ENCODE assay signal across 8 cellular contexts in the genomic region with DNA sequence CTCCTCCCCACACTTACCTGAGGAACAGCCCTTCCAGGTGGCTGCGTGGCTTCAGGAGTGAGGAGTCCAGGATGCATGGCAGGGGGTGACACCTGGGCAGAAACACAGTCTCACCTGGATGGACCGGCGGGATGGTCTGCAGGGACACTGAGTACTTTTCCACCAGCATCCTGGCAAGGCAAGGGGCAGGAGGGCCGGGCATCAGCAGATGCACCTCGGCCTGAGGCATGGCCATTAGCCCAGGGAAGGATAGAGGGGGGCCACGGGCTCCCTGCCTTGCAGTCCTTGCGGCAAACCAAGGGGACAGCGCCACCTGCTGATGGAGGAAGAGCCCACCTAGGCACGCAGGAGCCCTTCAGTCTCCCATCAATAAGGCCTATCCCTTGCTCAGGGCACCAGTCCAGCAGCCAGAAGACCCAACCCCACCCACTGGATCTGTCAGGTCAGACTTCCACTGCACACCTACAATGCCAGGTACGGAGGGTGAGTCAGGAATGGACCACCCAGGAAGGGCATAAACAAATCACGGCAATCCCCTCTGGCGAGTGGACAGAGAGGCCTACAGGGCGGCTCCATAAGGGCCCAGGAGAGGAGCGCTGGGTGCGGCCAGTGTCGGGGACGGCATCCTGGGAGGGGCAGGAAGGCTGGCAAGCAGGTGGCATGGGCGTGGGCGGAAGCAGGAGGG. TPM values are rescaled to one million over a fixed set of nuclear protein-coding genes. Genes with fewer than 3 reads are reported as not detected.
A peak's percentile ranks its signal among the peaks of the same experiment; 100 is the strongest.
DNase-seq lines count a peak whose midpoint lies in the region; ATAC-seq and TF ChIP-seq lines count a peak whose summit lies in the region.

No MANE protein-coding gene starts in this region.

- H3K4me3 ChIP-seq in WERI-Rb-1 (ENCODE audit: low read depth, low read length) (no peak overlapping the region), brain microvascular endothelial cell (ENCODE audit: low read depth, low read length) (no peak overlapping the region)

- peak; percentile 98 for TF ChIP-seq CTCF in WERI-Rb-1 (IDR thresholded peaks at IDR 0.05; ENCODE audit: low read depth, low read length)
- TF ChIP-seq CTCF in brain microvascular endothelial cell (IDR thresholded peaks at IDR 0.05; ENCODE audit: low read depth, low read length, missing control alignments) = peak; percentile 95

- H3K27ac ChIP-seq in WERI-Rb-1 (no peak overlapping the region), brain microvascular endothelial cell (no peak overlapping the region)

- H3K36me3 ChIP-seq in WERI-Rb-1 = no peaks in the 10 kb centered on the region
- H3K36me3 ChIP-seq in brain microvascular endothelial cell (replicated peaks) = no peaks in the 10 kb centered on the region

- H3K9me3 ChIP-seq in WERI-Rb-1 (ENCODE audit: severe bottlenecking) = no peaks in the 10 kb centered on the region

- H3K9me3 Mint-ChIP-seq in immature natural killer cell = no peaks in the 10 kb centered on the region

- no peaks in the 10 kb centered on the region for H3K36me3 Mint-ChIP-seq in immature natural killer cell

- peak; percentile 6 for DNase-seq in GF-D8 (lab: John Stamatoyannopoulos, UW)
- peak; percentile 92 for DNase-seq in NCI-H2227 (lab: John Stamatoyannopoulos, UW; ENCODE audit: unreplicated experiment)
- DNase-seq in WERI-Rb-1 = peak; percentile 93
- DNase-seq in brain microvascular endothelial cell = peak; percentile 60
- peak; percentile 79 to 83 (median 82) for DNase-seq in immature natural killer cell
- peak; percentile 90 for DNase-seq in stimulated activated CD4-positive, alpha-beta T cell treated with anti-CD3 and anti-CD28 coated beads, Interleukin-15, amount 100 ng/mL, for 24 hours

- H3K4me3 Mint-ChIP-seq in immature natural killer cell = peak overlapping the region in 1 of 5 donors; percentile 56

- in situ Hi-C loops in brain microvascular endothelial cell (cut with HindIII; ENCODE audit: low pct_ligation_motif_present, low sequenced_read_pairs) = no loop called here

- ATAC-seq in HG02970 (IDR thresholded peaks at IDR 0.05; ENCODE audit: low FRiP score, unreplicated experiment) (peak; percentile 54), GM21515 (IDR thresholded peaks at IDR 0.05; ENCODE audit: unreplicated experiment) (no peak)

- H3K27me3 ChIP-seq in WERI-Rb-1 (ENCODE audit: insufficient read depth, low read depth, severe bottlenecking) = no peaks in the 10 kb centered on the region
- H3K27me3 ChIP-seq in brain microvascular endothelial cell (replicated peaks) = no peaks in the 10 kb centered on the region

- peak overlapping the region in 1 of 6 donors; percentile 28 for H3K27ac Mint-ChIP-seq in immature natural killer cell

- H3K4me1 Mint-ChIP-seq in immature natural killer cell = peaks cover 22 to 24% of the 10 kb centered on the region in 2 donors

- H3K27me3 Mint-ChIP-seq in immature natural killer cell (ENCODE audit: low read depth in 3 of 3) = peaks cover 0 to 6% (median 3%) of the 10 kb centered on the region in 3 donors

RNA-seq across cellular contexts. Expression of a gene that starts 26.0 kb away (rescaled TPM):
- 1 to 10 TPM in 1 of 3 donors, under 1 TPM in 2; 0.42 to 1.5 (median 0.99) TPM for polyA plus RNA-seq in immature natural killer cell

Comparison
In these comparisons a context has a peak if more than half of its experiments do, and no peak if none do; other contexts are left out.
1. DNase-seq: peak in every context shown above with its lines; median percentile 93 in WERI-Rb-1; 92 in NCI-H2227; 90 in stimulated activated CD4-positive, alpha-beta T cell treated with anti-CD3 and anti-CD28 coated beads, Interleukin-15, amount 100 ng/mL, for 24 hours; 82 in immature natural killer cell; 60 in brain microvascular endothelial cell; 6 in GF-D8.